ENCODE assay signal across 8 cellular contexts in the genomic region with DNA sequence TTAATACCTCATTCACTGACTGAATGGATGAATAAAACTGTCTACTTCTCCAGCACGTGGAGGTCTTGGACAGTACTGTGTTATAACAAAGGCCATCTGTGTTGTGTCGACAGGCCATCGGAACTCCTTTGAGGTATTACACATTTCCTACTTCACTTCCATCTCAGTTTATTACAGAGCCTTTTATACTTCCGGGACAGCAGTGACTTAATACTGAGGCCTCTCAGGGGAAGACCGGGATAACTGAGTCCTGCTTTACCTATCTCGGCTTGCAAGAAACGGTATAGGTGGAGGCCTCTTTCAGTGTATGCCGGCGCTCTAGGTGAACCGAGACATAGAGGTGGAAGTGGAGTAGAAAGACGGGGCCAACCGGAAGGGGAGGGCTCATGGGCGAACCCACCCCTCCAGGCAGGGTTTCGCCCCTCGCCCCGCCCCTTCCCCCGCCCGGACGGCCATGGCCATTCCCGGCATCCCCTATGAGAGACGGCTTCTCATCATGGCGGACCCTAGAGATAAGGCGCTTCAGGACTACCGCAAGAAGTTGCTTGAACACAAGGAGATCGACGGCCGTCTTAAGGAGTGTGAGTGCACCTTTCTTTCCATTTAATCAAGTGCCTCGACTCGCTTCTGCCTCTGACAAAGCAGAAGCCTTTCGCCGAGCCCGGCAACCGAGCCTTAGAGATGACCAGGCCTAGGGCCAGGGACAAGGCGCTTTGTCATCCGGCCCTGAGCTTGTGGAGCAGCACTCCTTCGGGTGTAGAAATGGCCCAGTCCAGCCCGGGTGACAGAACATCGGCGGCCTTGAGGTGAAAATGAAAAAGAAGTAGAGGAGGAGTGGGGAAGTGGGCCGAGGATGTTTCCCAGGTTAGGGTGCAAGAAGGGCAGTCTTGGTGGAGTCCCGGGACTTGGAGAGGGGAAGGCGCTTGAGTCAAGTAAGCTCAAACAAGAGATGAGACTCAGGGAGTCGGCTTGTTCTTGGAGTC. TPM values are rescaled to one million over a fixed set of nuclear protein-coding genes. Genes with fewer than 3 reads are reported as not detected.
A peak's percentile ranks its signal among the peaks of the same experiment; 100 is the strongest.
DNase-seq lines count a peak whose midpoint lies in the region; ATAC-seq and TF ChIP-seq lines count a peak whose summit lies in the region.

A gene (plus strand): TSS at position 477 of the 983 bp plus-strand sequence. CDS start 20 bp downstream, at position 497.

- H3K4me2 ChIP-seq in mammary epithelial cell (ENCODE audit: insufficient read depth, low read depth, low read length) = peak within 1 kb of the TSS; percentile 91

- H3K36me3 Mint-ChIP-seq in immature natural killer cell = peaks cover 0 to 22% (median 5%) of the 10 kb centered on the region in 3 donors

- CTCF ChIA-PET in mammary epithelial cell (lab: Charles Lee; ENCODE audit: low non-redundant PET) = no interaction called here

- peak; percentile 97 for ATAC-seq in HG03175 (IDR thresholded peaks at IDR 0.05; ENCODE audit: unreplicated experiment)

- WGBS in mammary epithelial cell (ENCODE audit: low coverage, missing lambda C conversion rate) = 2% methylated on average over 25 of the region's 43 CpGs
- 0 to 2% (median 1%) methylated on average over 38 to 43 of the region's 43 CpGs for WGBS in spleen, 5 donors

- H3K27me3 ChIP-seq in mammary epithelial cell (ENCODE audit: insufficient read depth, low read length) = no peaks in the 10 kb centered on the region
- no peaks in the 10 kb centered on the region for H3K27me3 ChIP-seq in spleen (replicated peaks in 1 of 7)

- peaks cover 50% of the 10 kb centered on the region for H3K79me2 ChIP-seq in mammary epithelial cell (ENCODE audit: insufficient read depth, low read length)

- TF ChIP-seq POLR2A in GM18951 (IDR thresholded peaks at IDR 0.05; ENCODE audit: extremely low read depth, insufficient read depth, insufficient read length) = peak; percentile 88
- no peak for TF ChIP-seq POLR2A in spleen (IDR thresholded peaks at IDR 0.05)

- peaks cover 31 to 49% of the 10 kb centered on the region in 2 donors for H3K4me1 Mint-ChIP-seq in immature natural killer cell

- H3K27ac ChIP-seq in mammary epithelial cell (ENCODE audit: insufficient read depth, low read depth, low read length) = peak within 1 kb of the TSS; percentile 90
- H3K27ac ChIP-seq in spleen = peak within 1 kb of the TSS; percentile 59 to 96 (median 94)

- intact Hi-C loops in mammary epithelial cell (cut with micrococcal nuclease) (loop anchor here (1.0 kb wide), 1 partner anchor 12 kb away; a partner anchor contains a TSS), spleen (cut with DNase I; ENCODE audit: low total_unique reads) (no loop called here)

- H3K9me3 ChIP-seq in mammary epithelial cell (replicated peaks; ENCODE audit: insufficient read depth, low read length) (no peaks in the 10 kb centered on the region), spleen (no peaks in the 10 kb centered on the region)

- H3K9ac ChIP-seq in mammary epithelial cell (ENCODE audit: insufficient read depth, low read length) = peak within 1 kb of the TSS; percentile 97

- no peaks in the 10 kb centered on the region for H4K20me1 ChIP-seq in mammary epithelial cell (ENCODE audit: insufficient read depth, low read length)

- peak within 1 kb of the TSS; percentile 91 to 99 (median 98) for H3K27ac Mint-ChIP-seq in immature natural killer cell

- peak within 1 kb of the TSS; percentile 96 to 99 (median 99) for H3K4me3 Mint-ChIP-seq in immature natural killer cell

- peaks cover 0 to 5% (median 3%) of the 10 kb centered on the region in 3 donors for H3K27me3 Mint-ChIP-seq in immature natural killer cell (ENCODE audit: low read depth in 3 of 3)

- in situ Hi-C loops in GM18951 (cut with MboI; ENCODE audit: low sequenced_read_pairs, unreplicated experiment) = no loop called here
- in situ Hi-C loops in mammary epithelial cell (cut with MboI; ENCODE audit: low sequenced_read_pairs in 2 of 2) = no loop called here

- H3K4me3 ChIP-seq in WI38 (ENCODE audit: low read depth, low read length) = peak within 1 kb of the TSS; percentile 96
- H3K4me3 ChIP-seq in mammary epithelial cell (replicated peaks in 1 of 3; ENCODE audit: insufficient read depth in 1 of 3, low read depth in 2 of 3, low read length in 3 of 3) = peak within 1 kb of the TSS; percentile 68 to 89 (median 78)
- peak within 1 kb of the TSS; percentile 78 to 91 (median 84) for H3K4me3 ChIP-seq in spleen

- H2AFZ ChIP-seq in mammary epithelial cell (ENCODE audit: low read depth, low read length) = peak within 1 kb of the TSS; percentile 94

- TF ChIP-seq CTCF in WI38 (IDR thresholded peaks at IDR 0.05; ENCODE audit: low read depth, low read length) = no peak
- no peak for TF ChIP-seq CTCF in mammary epithelial cell (conservative IDR thresholded peaks at IDR 0.05 in 1 of 2, IDR thresholded peaks at IDR 0.05 in 1 of 2; ENCODE audit: extremely low read depth in 1 of 2, insufficient read depth in 1 of 2, low read depth in 1 of 2, low read length in 2 of 2)
- peak in 2 of 11 experiments; percentile 14 to 23 for TF ChIP-seq CTCF in spleen (IDR thresholded peaks at IDR 0.05 in 8 of 11, conservative IDR thresholded peaks at IDR 0.05 in 3 of 11)

- H3K36me3 ChIP-seq in mammary epithelial cell (ENCODE audit: insufficient read depth, low read length) = peaks cover 16% of the 10 kb centered on the region
- H3K36me3 ChIP-seq in spleen = peaks cover 0 to 38% (median 28%) of the 10 kb centered on the region in 6 donors

- dilution Hi-C loops in mammary epithelial cell (cut with HindIII; ENCODE audit: low sequenced_read_pairs) = no loop called here

- TSS peak; percentile 95 for BruUV-seq in mammary epithelial cell (replicated peaks; lab: Mats Ljungman, UMichigan)

- H3K4me1 ChIP-seq in mammary epithelial cell (ENCODE audit: insufficient read depth, low read length) (peaks cover 29% of the 10 kb centered on the region), spleen (peaks cover 9 to 63% (median 32%) of the 10 kb centered on the region in 6 donors)

- DNase-seq in AG08396 (ENCODE audit: low spot score) = peak; percentile 91
- DNase-seq in NCI-H2227 treated with DMSO at 0.1 percent for 48 hours (lab: John Stamatoyannopoulos, UW) = peak; percentile 95
- peak; percentile 91 for DNase-seq in mammary epithelial cell
- DNase-seq in immature natural killer cell = peak; percentile 86 to 90 (median 88)
- DNase-seq in spleen = peak; percentile 99

- no peaks in the 10 kb centered on the region for H3K9me3 Mint-ChIP-seq in immature natural killer cell

RNA-seq across cellular contexts. Expression of the gene that starts here (rescaled TPM):
- 10 to 100 TPM; 57.0 to 83.3 TPM for total RNA-seq in mammary epithelial cell
- 43.7 TPM for polyA plus RNA-seq in mammary epithelial cell
- polyA minus RNA-seq in mammary epithelial cell = 42.0 TPM
- 10 to 100 TPM; 47.4 to 67.9 (median 59.7) TPM for polyA plus RNA-seq in immature natural killer cell
- total RNA-seq in spleen = 10 to 100 TPM; 64.7 to 95.7 (median 82.0) TPM
- 10 to 100 TPM; 73.4 to 98.9 (median 83.9) TPM for polyA plus RNA-seq in spleen

Comparison
In these comparisons a context has a peak if more than half of its experiments do, and no peak if none do; other contexts are left out.
1. Peak in every context shown above with its lines: DNase-seq, ATAC-seq, H3K4me3 ChIP-seq and H3K27ac ChIP-seq.